Comparison of ENCODE assay signal across 14 cellular contexts in genomic region chr18:40414155-40414754, GRCh38.
DNase-seq lines count a peak whose midpoint lies in the region; ATAC-seq and TF ChIP-seq lines count a peak whose summit lies in the region.
"Had no signal": no experiment of that assay in that cellular context is flagged by ENCODE, and none has a peak within 500 bp of the region (broad histone marks: within the 10 kb centered on the region; RNA-seq: fewer than 3 reads in every experiment).

No MANE protein-coding gene starts in this region.

- peaks cover 0 to 20% (median 7%) of the 10 kb centered on the region in 8 donors for H3K9me3 Mint-ChIP-seq in CD4-positive, alpha-beta memory T cell

- no peak for TF ChIP-seq CTCF in RWPE2 (IDR thresholded peaks at IDR 0.05; ENCODE audit: poor library complexity, severe bottlenecking)
- TF ChIP-seq CTCF in foreskin fibroblast (IDR thresholded peaks at IDR 0.05; ENCODE audit: low read depth, low read length): no peak
- TF ChIP-seq CTCF in spleen (IDR thresholded peaks at IDR 0.05 in 8 of 11, conservative IDR thresholded peaks at IDR 0.05 in 3 of 11): no peak
- no peak for TF ChIP-seq CTCF in RWPE1 (conservative IDR thresholded peaks at IDR 0.05; ENCODE audit: low read depth)

- no peaks in the 10 kb centered on the region for H3K27me3 Mint-ChIP-seq in CD4-positive, alpha-beta memory T cell
- H3K27me3 Mint-ChIP-seq: activated naive CD8-positive, alpha-beta T cell treated with anti-CD3 and anti-CD28 coated beads, Interleukin-2, amount 50 U/mL, for 24 hours; B cell had no signal

- no peak for TF ChIP-seq POLR2A in spleen (IDR thresholded peaks at IDR 0.05)

- H3K36me3 ChIP-seq in RWPE2 (ENCODE audit: low read depth): no peaks in the 10 kb centered on the region
- no peaks in the 10 kb centered on the region for H3K36me3 ChIP-seq in spleen
- no peaks in the 10 kb centered on the region for H3K36me3 ChIP-seq in CD4-positive, alpha-beta memory T cell (ENCODE audit: insufficient read depth, low read length)
- H3K36me3 ChIP-seq: gastroesophageal sphincter had no signal

- CTCF ChIA-PET in CD4-positive, alpha-beta memory T cell (lab: Charles Lee; ENCODE audit: partially characterized antibody): no interaction called here
- CTCF ChIA-PET in RWPE1 (lab: Yijun Ruan, JAX): interaction anchor here (0.7 kb wide), 1 partner anchor 1569 kb away, joined by 4 read pairs; no protein-coding TSS in a partner anchor

- WGBS in spleen, 5 donors: 30 to 34% (median 31%) methylated on average over 5 of the region's 5 CpGs

- H3K27ac ChIP-seq in RWPE2 (ENCODE audit: poor library complexity, severe bottlenecking) (peak overlapping the region; percentile 13), spleen (no peak overlapping the region), RWPE1 (no peak overlapping the region)
- no peak overlapping the region for H3K27ac ChIP-seq in CD4-positive, alpha-beta memory T cell (ENCODE audit: low read depth, low read length)
- H3K27ac ChIP-seq: gastroesophageal sphincter had no signal

- no peak overlapping the region for H3K27ac Mint-ChIP-seq in CD4-positive, alpha-beta memory T cell
- H3K27ac Mint-ChIP-seq: activated naive CD8-positive, alpha-beta T cell treated with anti-CD3 and anti-CD28 coated beads, Interleukin-2, amount 50 U/mL, for 24 hours; B cell had no signal

- no peaks in the 10 kb centered on the region for H3K27me3 ChIP-seq in RWPE2 (ENCODE audit: insufficient read depth, poor library complexity, severe bottlenecking)
- H3K27me3 ChIP-seq in spleen (replicated peaks in 1 of 7): no peaks in the 10 kb centered on the region
- H3K27me3 ChIP-seq in CD4-positive, alpha-beta memory T cell (ENCODE audit: insufficient read depth, low read length): no peaks in the 10 kb centered on the region
- H3K27me3 ChIP-seq: gastroesophageal sphincter had no signal

- intact Hi-C loops in spleen (cut with DNase I; ENCODE audit: low total_unique reads): no loop called here
- intact Hi-C loops in CD4-positive, alpha-beta memory T cell (cut with micrococcal nuclease): no loop called here

- no peaks in the 10 kb centered on the region for H3K36me3 Mint-ChIP-seq in CD4-positive, alpha-beta memory T cell

- peak; percentile 82 for ATAC-seq in RWPE2 (ENCODE audit: low read depth)
- ATAC-seq in HG03280 (IDR thresholded peaks at IDR 0.05; ENCODE audit: unreplicated experiment): no peak
- ATAC-seq: activated naive CD8-positive, alpha-beta T cell treated with anti-CD3 and anti-CD28 coated beads, Interleukin-2, amount 50 U/mL, for 24 hours; gastroesophageal sphincter had no signal

- POLR2A ChIA-PET in CD4-positive, alpha-beta memory T cell (lab: Charles Lee; ENCODE audit: partially characterized antibody): no interaction called here
- POLR2A ChIA-PET in RWPE1 (lab: Yijun Ruan, JAX; ENCODE audit: low non-redundant PET): no interaction called here

- H3K4me3 ChIP-seq in RWPE2 (ENCODE audit: severe bottlenecking): no peak overlapping the region
- no peak overlapping the region for H3K4me3 ChIP-seq in foreskin fibroblast (ENCODE audit: low read depth in 1 of 2, low read length in 2 of 2)
- H3K4me3 ChIP-seq in spleen: no peak overlapping the region
- H3K4me3 ChIP-seq in CD4-positive, alpha-beta memory T cell (ENCODE audit: low read length in 2 of 2): no peak overlapping the region
- H3K4me3 ChIP-seq: gastroesophageal sphincter had no signal

- H3K4me1 Mint-ChIP-seq in CD4-positive, alpha-beta memory T cell: no peaks in the 10 kb centered on the region
- H3K4me1 Mint-ChIP-seq: activated naive CD8-positive, alpha-beta T cell treated with anti-CD3 and anti-CD28 coated beads, Interleukin-2, amount 50 U/mL, for 24 hours; B cell had no signal

- H3K9me3 ChIP-seq in RWPE2 (ENCODE audit: severe bottlenecking) (no peaks in the 10 kb centered on the region), spleen (no peaks in the 10 kb centered on the region)
- no peaks in the 10 kb centered on the region for H3K9me3 ChIP-seq in CD4-positive, alpha-beta memory T cell (ENCODE audit: control insufficient read depth in 1 of 2, low read length in 2 of 2)
- H3K9me3 ChIP-seq: gastroesophageal sphincter had no signal

- DNase-seq in COLO668 (lab: John Stamatoyannopoulos, UW; ENCODE audit: unreplicated experiment): peak; percentile 40
- peak; percentile 58 for DNase-seq in NCI-H1105 treated with DMSO at 0.1 percent for 48 hours (lab: John Stamatoyannopoulos, UW)
- no peak for DNase-seq in RWPE2 (ENCODE audit: low spot score)
- peak; percentile 46 to 64 for DNase-seq in foreskin fibroblast
- DNase-seq in spleen: no peak
- no peak for DNase-seq in CD4-positive, alpha-beta memory T cell
- DNase-seq in RWPE1 (ENCODE audit: low spot score): no peak
- DNase-seq: activated naive CD8-positive, alpha-beta T cell treated with anti-CD3 and anti-CD28 coated beads, Interleukin-2, amount 50 U/mL, for 24 hours; GF-D8; stimulated activated CD4-positive, alpha-beta T cell treated with anti-CD3 and anti-CD28 coated beads, Interleukin-4, amount 100 ng/mL, for 24 hours; stimulated activated naive CD4-positive, alpha-beta T cell had no signal

- H3K4me1 ChIP-seq in RWPE2 (ENCODE audit: insufficient read depth, poor library complexity, severe bottlenecking) (no peaks in the 10 kb centered on the region), spleen (no peaks in the 10 kb centered on the region)
- no peaks in the 10 kb centered on the region for H3K4me1 ChIP-seq in CD4-positive, alpha-beta memory T cell (ENCODE audit: insufficient read depth, low read length)
- H3K4me1 ChIP-seq: gastroesophageal sphincter had no signal

- no peak overlapping the region for H3K4me3 Mint-ChIP-seq in CD4-positive, alpha-beta memory T cell
- H3K4me3 Mint-ChIP-seq: activated naive CD8-positive, alpha-beta T cell treated with anti-CD3 and anti-CD28 coated beads, Interleukin-2, amount 50 U/mL, for 24 hours; B cell had no signal

Comparison
In these comparisons a context has a peak if more than half of its experiments do, and no peak if none do; other contexts are left out.
1. DNase-seq: peak in COLO668 (single experiment), NCI-H1105 treated with DMSO at 0.1 percent for 48 hours (single experiment) and foreskin fibroblast (2 of 2); none in RWPE2 (single experiment), spleen (single experiment), CD4-positive, alpha-beta memory T cell (0 of 5) and RWPE1 (single experiment).